ENCODE assay signal across 8 cellular contexts in the genomic region with DNA sequence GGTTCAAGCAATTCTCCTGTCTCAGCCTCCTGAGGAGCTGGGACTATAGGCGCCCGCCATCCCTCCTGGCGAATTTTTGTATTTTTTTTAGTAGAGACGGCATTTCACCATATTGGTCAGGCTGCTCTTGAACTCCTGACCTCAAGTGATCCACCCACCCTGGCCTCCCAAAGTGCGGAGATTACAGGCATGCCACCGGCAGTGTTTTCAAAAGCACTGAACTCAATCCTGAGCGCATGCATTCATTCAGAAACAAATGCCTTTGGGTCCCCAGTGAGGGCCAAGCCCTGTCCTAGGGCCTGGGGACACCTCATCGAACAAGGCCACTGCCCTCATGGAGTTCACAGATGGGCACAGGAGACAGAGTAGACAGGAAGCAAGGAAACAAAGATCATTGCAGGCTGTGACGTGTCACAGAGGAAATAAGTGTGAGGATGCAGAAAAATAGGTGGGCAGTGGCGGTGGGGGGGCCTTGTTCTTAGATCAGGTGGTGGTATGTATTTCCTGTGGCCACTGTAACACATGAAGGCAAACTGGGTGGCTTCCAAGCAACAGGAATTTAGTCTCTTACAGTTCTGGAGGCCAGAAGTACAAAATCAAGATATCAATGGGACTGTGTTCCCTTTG. TPM values are rescaled to one million over a fixed set of nuclear protein-coding genes. Genes with fewer than 3 reads are reported as not detected.
"Had no signal": no experiment of that assay in that cellular context is flagged by ENCODE, and none has a peak within 500 bp of the region (broad histone marks: within the 10 kb centered on the region; RNA-seq: fewer than 3 reads in every experiment).

No MANE protein-coding gene starts in this region.

- H3K4me3 ChIP-seq: GM23248, K562 had no signal

- DNase-seq: GM23248, H9, HCEC 1CT had no signal

- H2AFZ ChIP-seq: GM23248 had no signal

- ATAC-seq: K562 had no signal

- FAIRE-seq: H1, H54, HTR-8/SVneo, K562 had no signal

- H3K9ac ChIP-seq: GM23248 had no signal

- H3K27ac ChIP-seq: GM23248 had no signal

- H3K4me3 Mint-ChIP-seq: H9 had no signal

RNA-seq across cellular contexts. Expression of a gene that starts 12.5 kb away (rescaled TPM):
- total RNA-seq: GM23248, HT-29, K562 had no signal
- polyA plus RNA-seq: GM23248, K562 had no signal
